Comparison of ENCODE assay signal across 20 cellular contexts in genomic region chr4:80420638-80421037, GRCh38.
A peak's percentile ranks its signal among the peaks of the same experiment; 100 is the strongest.
DNase-seq lines count a peak whose midpoint lies in the region; ATAC-seq, FAIRE-seq and TF ChIP-seq lines count a peak whose summit lies in the region.
"Had no signal": no experiment of that assay in that cellular context is flagged by ENCODE, and none has a peak within 500 bp of the region (broad histone marks: within the 10 kb centered on the region; RNA-seq: fewer than 3 reads in every experiment).

No MANE protein-coding gene starts in this region.

- DNase-seq in NCI-H146 (lab: John Stamatoyannopoulos, UW) (peak; percentile 38), NCI-H146 treated with DMSO at 0.1 percent for 48 hours (lab: John Stamatoyannopoulos, UW; ENCODE audit: unreplicated experiment) (no peak), GM12878 (ENCODE audit: low read depth, low spot score) (no peak), endodermal cell (no peak), NCI-H2029 treated with DMSO at 0.1 percent for 48 hours (lab: John Stamatoyannopoulos, UW) (no peak)
- DNase-seq: 8988T; CD8-positive, alpha-beta memory T cell; COR-L47; DMS 273 treated with DMSO at 0.1 percent for 48 hours; DMS53; DND-41; HCEC 1CT; HFFc6; KBM-7 had no signal

- POLR2A ChIA-PET in HEK293 (lab: Yijun Ruan, JAX) (no interaction called here), GM12878 (lab: Charles Lee) (no interaction called here)

- H3K4me1 ChIP-seq in HEK293 (ENCODE audit: control insufficient read depth, insufficient read depth, low read length) (no peaks in the 10 kb centered on the region), GM12878 (ENCODE audit: control insufficient read depth, insufficient read depth, low read length) (no peaks in the 10 kb centered on the region), endodermal cell (ENCODE audit: control insufficient read depth, insufficient read depth, low read length) (peaks cover 3% of the 10 kb centered on the region)

- in situ Hi-C loops in GM12878 (cut with MboI) = no loop called here

- no peak overlapping the region for H3K27ac Mint-ChIP-seq in endodermal cell
- H3K27ac Mint-ChIP-seq: B cell, HFFc6, IgD-negative memory B cell had no signal

- no TSS peak for BruUV-seq in GM12878 (replicated peaks; lab: Mats Ljungman, UMichigan)

- no peak overlapping the region for H2AFZ ChIP-seq in GM12878 (ENCODE audit: control insufficient read depth, low read depth, low read length)

- no peak for TF ChIP-seq EP300 in GM12878 (IDR thresholded peaks at IDR 0.05; ENCODE audit: borderline replicate concordance in 1 of 2, control insufficient read depth in 1 of 2, low read depth in 2 of 2, low read length in 2 of 2)

- intact Hi-C loops in GM12878 (cut with micrococcal nuclease; ENCODE audit: unreplicated experiment) = no loop called here

- no peaks in the 10 kb centered on the region for H3K36me3 ChIP-seq in HEK293 (ENCODE audit: control insufficient read depth in 2 of 2, insufficient read depth in 1 of 2, low read length in 2 of 2)
- no peaks in the 10 kb centered on the region for H3K36me3 ChIP-seq in GM12878 (ENCODE audit: control insufficient read depth in 2 of 2, insufficient read depth in 2 of 2, low read length in 1 of 2)
- H3K36me3 ChIP-seq in endodermal cell (ENCODE audit: control insufficient read depth, insufficient read depth, low read length) = no peaks in the 10 kb centered on the region
- H3K36me3 ChIP-seq: BLaER1 treated with 17β-estradiol and CSF1 and Interleukin-3, amounts not matched to agents 10 nM and 100 nM had no signal

- no peak for FAIRE-seq in GM12878 (lab: Jason Lieb, UNC)
- FAIRE-seq: HepG2 had no signal

- SMC1A ChIA-PET in GM12878 (lab: Charles Lee; ENCODE audit: uncharacterized antibody, unreplicated experiment) = interaction anchor here (0.8 to 1.9 kb wide), 2 partner anchors 58 to 87 kb away, joined by 4 to 5 read pairs; no protein-coding TSS in a partner anchor

- H3K27me3 ChIP-seq in GM12878 (replicated peaks in 1 of 2; ENCODE audit: control insufficient read depth in 2 of 2, insufficient read depth in 2 of 2, low read length in 1 of 2) = no peaks in the 10 kb centered on the region
- no peaks in the 10 kb centered on the region for H3K27me3 ChIP-seq in endodermal cell (ENCODE audit: control insufficient read depth, insufficient read depth, low read length, poor library complexity, severe bottlenecking)
- H3K27me3 ChIP-seq: BLaER1 treated with 17β-estradiol and CSF1 and Interleukin-3, amounts not matched to agents 10 nM and 100 nM had no signal

- no peaks in the 10 kb centered on the region for H4K20me1 ChIP-seq in GM12878 (ENCODE audit: control insufficient read depth, insufficient read depth)
- H4K20me1 ChIP-seq: BLaER1 treated with 17β-estradiol and CSF1 and Interleukin-3, amounts not matched to agents 10 nM and 100 nM had no signal

- RAD21 ChIA-PET in GM12878 (lab: Charles Lee; ENCODE audit: unreplicated experiment) = no interaction called here

- no peaks in the 10 kb centered on the region for H3K27me3 Mint-ChIP-seq in endodermal cell (ENCODE audit: insufficient read depth)
- H3K27me3 Mint-ChIP-seq: CD8-positive, alpha-beta memory T cell had no signal

- H3K9me3 ChIP-seq in HEK293 (ENCODE audit: control insufficient read depth, insufficient read depth, low read depth, low read length) = no peaks in the 10 kb centered on the region
- H3K9me3 ChIP-seq in GM12878 (replicated peaks; ENCODE audit: control insufficient read depth, insufficient read depth, low read length) = no peaks in the 10 kb centered on the region
- no peaks in the 10 kb centered on the region for H3K9me3 ChIP-seq in endodermal cell (ENCODE audit: control insufficient read depth, low read length)
- H3K9me3 ChIP-seq: BLaER1 treated with 17β-estradiol and CSF1 and Interleukin-3, amounts not matched to agents 10 nM and 100 nM had no signal

- H3K27ac ChIP-seq in HEK293 (ENCODE audit: extremely low read depth, low read depth, low read length) (no peak overlapping the region), GM12878 (ENCODE audit: control insufficient read depth, insufficient read depth) (no peak overlapping the region), endodermal cell (ENCODE audit: low read depth, low read length) (no peak overlapping the region)
- H3K27ac ChIP-seq: BLaER1 treated with 17β-estradiol and CSF1 and Interleukin-3, amounts not matched to agents 10 nM and 100 nM had no signal

- TF ChIP-seq CTCF in HEK293 (tag by site-specific recombination; IDR thresholded peaks at IDR 0.05) = no peak
- no peak for TF ChIP-seq CTCF in GM12878 (IDR thresholded peaks at IDR 0.05 in 2 of 3, conservative IDR thresholded peaks at IDR 0.05 in 1 of 3; ENCODE audit: control insufficient read depth in 2 of 3, extremely low read depth in 1 of 3, insufficient read depth in 1 of 3, low read depth in 3 of 3, low read length in 3 of 3)
- TF ChIP-seq CTCF in endodermal cell (conservative IDR thresholded peaks at IDR 0.05) = no peak

- ATAC-seq in GM19438 (IDR thresholded peaks at IDR 0.05; ENCODE audit: low read depth, unreplicated experiment) (peak; percentile 32), GM12878 (peak; percentile 34; the same call in 2 of the 3 replicates)
- ATAC-seq: HepG2 had no signal

- H3K9ac ChIP-seq in GM12878 (ENCODE audit: control insufficient read depth, insufficient read depth, low read length) = no peak overlapping the region
- H3K9ac ChIP-seq in endodermal cell (ENCODE audit: extremely low read depth, low read length, poor library complexity, severe bottlenecking) = no peak overlapping the region
- H3K9ac ChIP-seq: BLaER1 treated with 17β-estradiol and CSF1 and Interleukin-3, amounts not matched to agents 10 nM and 100 nM had no signal

- 35% methylated on average over 1 of the region's 1 CpG for WGBS in GM12878 (ENCODE audit: insufficient coverage, insufficient replicate concordance, low lambda C conversion rate, missing lambda C conversion rate)
- 78% methylated on average over 1 of the region's 1 CpG; no CpG with 5 or more reads in 1 of the 2 experiments for WGBS in endodermal cell (ENCODE audit: insufficient coverage in 1 of 2, insufficient read length in 1 of 2), 2 experiments

- no peaks in the 10 kb centered on the region for H3K36me3 Mint-ChIP-seq in endodermal cell (ENCODE audit: low read depth)
- H3K36me3 Mint-ChIP-seq: IgD-negative memory B cell had no signal

- CTCF ChIA-PET in HEK293 (lab: Yijun Ruan, JAX) (interaction anchor here (0.7 kb wide), 1 partner anchor 1895 kb away, joined by 5 read pairs; no protein-coding TSS in a partner anchor), GM12878 (lab: Yijun Ruan, JAX) (interaction anchor here (1.2 kb wide), 1 partner anchor 56 kb away, joined by 3 read pairs; no protein-coding TSS in a partner anchor)

- no peak for TF ChIP-seq POLR2A in GM12878 (IDR thresholded peaks at IDR 0.05; ENCODE audit: low read depth, low read length)

- peaks cover 39% of the 10 kb centered on the region for H3K4me1 Mint-ChIP-seq in endodermal cell
- H3K4me1 Mint-ChIP-seq: B cell had no signal

- no peak overlapping the region for H3K4me3 Mint-ChIP-seq in endodermal cell
- H3K4me3 Mint-ChIP-seq: B cell; CD8-positive, alpha-beta memory T cell; HFFc6; IgD-negative memory B cell had no signal

- no peaks in the 10 kb centered on the region for H3K79me2 ChIP-seq in GM12878 (ENCODE audit: control insufficient read depth, insufficient read depth, low read length)

- no peak overlapping the region for H3K4me3 ChIP-seq in HEK293 (ENCODE audit: low read depth, low read length)
- no peak overlapping the region for H3K4me3 ChIP-seq in GM12878
- no peak overlapping the region for H3K4me3 ChIP-seq in endodermal cell (ENCODE audit: low read length)
- H3K4me3 ChIP-seq: BLaER1 treated with 17β-estradiol and CSF1 and Interleukin-3, amounts not matched to agents 10 nM and 100 nM had no signal

- no peak overlapping the region for H3K4me2 ChIP-seq in GM12878 (ENCODE audit: control insufficient read depth, insufficient read depth)
- H3K4me2 ChIP-seq: BLaER1 treated with 17β-estradiol and CSF1 and Interleukin-3, amounts not matched to agents 10 nM and 100 nM had no signal

- no peak for TF ChIP-seq RAD21 in GM12878 (IDR thresholded peaks at IDR 0.05; ENCODE audit: insufficient read depth, low read depth, low read length)

- H3K9me3 Mint-ChIP-seq in endodermal cell = no peaks in the 10 kb centered on the region
- H3K9me3 Mint-ChIP-seq: CD8-positive, alpha-beta memory T cell; HFFc6 had no signal

TF ChIP-seq in HEK293, 187 proteins besides CTCF, POLR2A, EP300 and RAD21:
- peak; percentile 81 for TF ChIP-seq SCRT2 (tag by site-specific recombination; IDR thresholded peaks at IDR 0.05)
- no peak for TF ChIP-seq ZNF214 (tag by site-specific recombination; IDR thresholded peaks at IDR 0.05; ENCODE audit: borderline replicate concordance)

TF ChIP-seq in GM12878, 131 proteins besides CTCF, POLR2A, EP300 and RAD21:
- TF ChIP-seq FOXK2 (IDR thresholded peaks at IDR 0.05) (no peak), HDGF (IDR thresholded peaks at IDR 0.05) (no peak), RELB (IDR thresholded peaks at IDR 0.05; ENCODE audit: low read depth) (no peak), USF1 (IDR thresholded peaks at IDR 0.05; ENCODE audit: borderline replicate concordance, extremely low read length, insufficient read depth, low read depth, low read length) (no peak), BACH1 (IDR thresholded peaks at IDR 0.05; ENCODE audit: borderline replicate concordance) (no peak), WRNIP1 (IDR thresholded peaks at IDR 0.05; ENCODE audit: borderline replicate concordance, low read depth, low read length) (no peak), HDAC2 (IDR thresholded peaks at IDR 0.05) (no peak), SPI1 (IDR thresholded peaks at IDR 0.05; ENCODE audit: borderline replicate concordance, insufficient read depth, low read depth, low read length) (no peak)
